ENCODE assay signal across 19 cellular contexts in the genomic region with DNA sequence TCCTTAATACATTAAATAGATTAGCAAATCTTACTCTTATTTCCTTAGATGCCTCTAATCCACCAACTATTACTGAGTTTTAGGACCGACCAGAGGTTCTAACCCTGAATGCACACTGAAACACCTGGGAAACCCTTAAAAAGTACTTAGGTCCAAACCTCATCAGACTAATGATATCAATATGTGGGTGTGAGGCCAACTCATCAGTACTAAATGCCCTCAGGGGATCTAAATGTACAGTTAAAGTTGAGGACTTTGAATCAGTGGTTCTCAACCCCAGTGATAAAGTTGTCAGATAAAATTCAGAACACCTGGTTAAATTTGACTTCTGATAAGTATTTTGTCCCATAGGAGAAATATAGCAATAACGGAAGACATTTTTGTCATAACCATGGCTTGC. TPM values are rescaled to one million over a fixed set of nuclear protein-coding genes. Genes with fewer than 3 reads are reported as not detected.
DNase-seq lines count a peak whose midpoint lies in the region; ATAC-seq, FAIRE-seq and TF ChIP-seq lines count a peak whose summit lies in the region.
"Had no signal": no experiment of that assay in that cellular context is flagged by ENCODE, and none has a peak within 500 bp of the region (broad histone marks: within the 10 kb centered on the region; RNA-seq: fewer than 3 reads in every experiment).

No MANE protein-coding gene starts in this region.

- peak overlapping the region; percentile 86 for H3K27ac Mint-ChIP-seq in memory B cell
- H3K27ac Mint-ChIP-seq: HFFc6 had no signal

- TF ChIP-seq CTCF in RWPE2 (IDR thresholded peaks at IDR 0.05; ENCODE audit: poor library complexity, severe bottlenecking) (no peak), endothelial cell of umbilical vein (IDR thresholded peaks at IDR 0.05; ENCODE audit: extremely low read depth in 1 of 2, insufficient read depth in 1 of 2, low read depth in 1 of 2, low read length in 2 of 2) (no peak), osteoblast (IDR thresholded peaks at IDR 0.05; ENCODE audit: extremely low read depth, low read depth, low read length) (no peak), colonic mucosa (IDR thresholded peaks at IDR 0.05) (no peak), Peyer's patch (IDR thresholded peaks at IDR 0.05) (no peak)

- H3K9me3 ChIP-seq in GM23248 (ENCODE audit: low read depth) (no peaks in the 10 kb centered on the region), RWPE2 (ENCODE audit: severe bottlenecking) (no peaks in the 10 kb centered on the region), endothelial cell of umbilical vein (replicated peaks; ENCODE audit: control insufficient read depth, insufficient read depth, low read length) (no peaks in the 10 kb centered on the region), osteoblast (ENCODE audit: low read depth, low read length) (no peaks in the 10 kb centered on the region), colonic mucosa (no peaks in the 10 kb centered on the region), Peyer's patch (no peaks in the 10 kb centered on the region)
- H3K9me3 ChIP-seq: A549, BE2C had no signal

- no TSS peak for BruUV-seq in endothelial cell of umbilical vein (replicated peaks; lab: Mats Ljungman, UMichigan)

- H3K4me3 ChIP-seq in GM23248 = no peak overlapping the region
- no peak overlapping the region for H3K4me3 ChIP-seq in RWPE2 (ENCODE audit: severe bottlenecking)
- H3K4me3 ChIP-seq in endothelial cell of umbilical vein (replicated peaks in 1 of 3; ENCODE audit: insufficient read depth in 1 of 3, low read depth in 1 of 3, low read length in 3 of 3) = no peak overlapping the region
- H3K4me3 ChIP-seq in osteoblast (ENCODE audit: insufficient read depth, low read length) = no peak overlapping the region
- H3K4me3 ChIP-seq in colonic mucosa = no peak overlapping the region
- no peak overlapping the region for H3K4me3 ChIP-seq in Peyer's patch
- H3K4me3 ChIP-seq: A549 had no signal

- in situ Hi-C loops in GM23248 (cut with MboI) = loop anchor here (25.0 kb wide), 2 partner anchors 229 to 929 kb away; partner anchors contain the start of genes EPC2 and LYPD6

- intact Hi-C loops in endothelial cell of umbilical vein (cut with micrococcal nuclease) = loop anchor here (10.0 kb wide), 3 partner anchors 922 to 1668 kb away; partner anchors contain the start of gene EPC2
- intact Hi-C loops in colonic mucosa (cut with DNase I) = loop anchor here (5.0 kb wide), 1 partner anchor 234 kb away; the partner anchor contains the start of gene LYPD6

- H3K9me3 Mint-ChIP-seq in memory B cell = no peaks in the 10 kb centered on the region
- H3K9me3 Mint-ChIP-seq: CD4-positive, alpha-beta memory T cell; HFFc6 had no signal

- peaks cover 43% of the 10 kb centered on the region for H3K36me3 ChIP-seq in GM23248 (ENCODE audit: low read depth)
- H3K36me3 ChIP-seq in RWPE2 (ENCODE audit: low read depth) = peaks cover 57% of the 10 kb centered on the region
- H3K36me3 ChIP-seq in endothelial cell of umbilical vein (ENCODE audit: control insufficient read depth in 2 of 2, extremely low read depth in 1 of 2, insufficient read depth in 2 of 2, low read length in 2 of 2) = peaks cover 2 to 14% of the 10 kb centered on the region in 2 experiments
- H3K36me3 ChIP-seq in osteoblast (ENCODE audit: insufficient read depth, low read length) = peaks cover 45% of the 10 kb centered on the region
- peaks cover 5% of the 10 kb centered on the region for H3K36me3 ChIP-seq in colonic mucosa
- peaks cover 0 to 37% (median 0%) of the 10 kb centered on the region in 3 donors for H3K36me3 ChIP-seq in Peyer's patch

- POLR2A ChIA-PET in endothelial cell of umbilical vein (lab: Charles Lee) = interaction anchor here (0.6 kb wide), 1 partner anchor 1740 kb away, joined by 5 read pairs; no protein-coding TSS in a partner anchor

- no peaks in the 10 kb centered on the region for H3K4me1 Mint-ChIP-seq in memory B cell

- H3K9ac ChIP-seq in GM23248 (no peak overlapping the region), endothelial cell of umbilical vein (replicated peaks; ENCODE audit: extremely low read depth, insufficient read depth, low read length) (no peak overlapping the region), colonic mucosa (ENCODE audit: low read depth in 2 of 2, low read length in 2 of 2) (no peak overlapping the region)

- H3K9me1 ChIP-seq in endothelial cell of umbilical vein (replicated peaks; ENCODE audit: control insufficient read depth, extremely low read depth, insufficient read depth, low read length) = no peaks in the 10 kb centered on the region

- no peak overlapping the region for H2AFZ ChIP-seq in GM23248
- no peak overlapping the region for H2AFZ ChIP-seq in endothelial cell of umbilical vein (ENCODE audit: low read depth, low read length)
- H2AFZ ChIP-seq in osteoblast (ENCODE audit: low read length) = no peak overlapping the region

- no peak for FAIRE-seq in endothelial cell of umbilical vein (lab: Jason Lieb, UNC)
- FAIRE-seq: A549, GM12892, H1 had no signal

- H3K4me1 ChIP-seq in GM23248 (ENCODE audit: insufficient read depth) (peaks cover 15% of the 10 kb centered on the region), RWPE2 (ENCODE audit: insufficient read depth, poor library complexity, severe bottlenecking) (no peaks in the 10 kb centered on the region), endothelial cell of umbilical vein (ENCODE audit: control insufficient read depth, extremely low read depth, insufficient read depth, low read length) (peaks cover 13% of the 10 kb centered on the region), osteoblast (ENCODE audit: insufficient read depth, low read length) (peaks cover 12% of the 10 kb centered on the region), colonic mucosa (no peaks in the 10 kb centered on the region), Peyer's patch (peaks cover 0 to 9% (median 0%) of the 10 kb centered on the region in 4 donors)
- H3K4me1 ChIP-seq: BE2C had no signal

- H3K9me2 ChIP-seq in GM23248 (ENCODE audit: insufficient read depth) = no peaks in the 10 kb centered on the region

- H3F3A ChIP-seq in GM23248 (ENCODE audit: insufficient read depth) = peaks cover 62% of the 10 kb centered on the region

- no peak for TF ChIP-seq POLR2A in endothelial cell of umbilical vein (IDR thresholded peaks at IDR 0.05; ENCODE audit: low read depth, low read length)
- no peak for TF ChIP-seq POLR2A in Peyer's patch (IDR thresholded peaks at IDR 0.05)

- H3K27ac ChIP-seq in GM23248 = no peak overlapping the region
- no peak overlapping the region for H3K27ac ChIP-seq in RWPE2 (ENCODE audit: poor library complexity, severe bottlenecking)
- no peak overlapping the region for H3K27ac ChIP-seq in endothelial cell of umbilical vein (ENCODE audit: insufficient read depth, low read depth, low read length)
- no peak overlapping the region for H3K27ac ChIP-seq in osteoblast (ENCODE audit: low read depth, low read length)
- H3K27ac ChIP-seq in colonic mucosa = no peak overlapping the region
- H3K27ac ChIP-seq in Peyer's patch = no peak overlapping the region
- H3K27ac ChIP-seq: A549, C4-2B had no signal

- no peaks in the 10 kb centered on the region for H3K27me3 Mint-ChIP-seq in memory B cell
- H3K27me3 Mint-ChIP-seq: CD4-positive, alpha-beta memory T cell had no signal

- H3K27me3 ChIP-seq in GM23248 (replicated peaks; ENCODE audit: insufficient read depth) = no peaks in the 10 kb centered on the region
- H3K27me3 ChIP-seq in RWPE2 (ENCODE audit: insufficient read depth, poor library complexity, severe bottlenecking) = no peaks in the 10 kb centered on the region
- H3K27me3 ChIP-seq in endothelial cell of umbilical vein (ENCODE audit: control insufficient read depth in 2 of 2, insufficient read depth in 2 of 2, low read length in 2 of 2) = no peaks in the 10 kb centered on the region
- no peaks in the 10 kb centered on the region for H3K27me3 ChIP-seq in osteoblast (ENCODE audit: insufficient read depth, low read length)
- no peaks in the 10 kb centered on the region for H3K27me3 ChIP-seq in colonic mucosa
- no peaks in the 10 kb centered on the region for H3K27me3 ChIP-seq in Peyer's patch
- H3K27me3 ChIP-seq: BE2C had no signal

- H3K4me3 Mint-ChIP-seq in memory B cell = no peak overlapping the region
- H3K4me3 Mint-ChIP-seq: CD4-positive, alpha-beta memory T cell; HFFc6 had no signal

- ATAC-seq in RWPE2 (ENCODE audit: low read depth) = peak; percentile 31; the same call in 2 of the 3 replicates
- ATAC-seq in memory B cell (ENCODE audit: low read depth) = no peak
- ATAC-seq: A549 had no signal

- 53 to 58% methylated on average over 2 of the region's 2 CpGs for WGBS in GM23248 (ENCODE audit: low coverage in 1 of 2, low lambda C conversion rate in 2 of 2, missing lambda C conversion rate in 2 of 2), 2 experiments

- dilution Hi-C loops in endothelial cell of umbilical vein (cut with MboI; ENCODE audit: extremely low pct_ligation_motif_present, low sequenced_read_pairs) = no loop called here

- DNase-seq in GM23248 (peak; percentile 26), RWPE2 (ENCODE audit: low spot score) (no peak), endothelial cell of umbilical vein (ENCODE audit: low read depth, low spot score) (no peak), memory B cell (ENCODE audit: low spot score in 2 of 2) (no peak), osteoblast (ENCODE audit: insufficient read length, low spot score, missing footprints) (no peak), colonic mucosa (no peak), Peyer's patch (no peak)
- DNase-seq: BE2C; CD4-positive, alpha-beta memory T cell; DMS153; DMS79 treated with DMSO at 0.1 percent for 48 hours; EL; GDM1; HCEC 1CT; HFFc6 had no signal

- CTCF ChIA-PET in endothelial cell of umbilical vein (lab: Charles Lee) = interaction anchor here (1.2 to 1.9 kb wide), 2 partner anchors 550 to 1672 kb away, joined by 3 to 11 read pairs; no protein-coding TSS in a partner anchor

- no peaks in the 10 kb centered on the region for H4K20me1 ChIP-seq in GM23248 (ENCODE audit: insufficient read depth)
- no peaks in the 10 kb centered on the region for H4K20me1 ChIP-seq in endothelial cell of umbilical vein (replicated peaks; ENCODE audit: control insufficient read depth, extremely low read depth, insufficient read depth, low read length)
- no peaks in the 10 kb centered on the region for H4K20me1 ChIP-seq in osteoblast (ENCODE audit: insufficient read depth, low read length)

- H3K4me2 ChIP-seq in GM23248 (ENCODE audit: unreplicated experiment) = no peak overlapping the region
- peak overlapping the region; percentile 8 for H3K4me2 ChIP-seq in endothelial cell of umbilical vein (ENCODE audit: insufficient read depth, low read length)
- H3K4me2 ChIP-seq in osteoblast (ENCODE audit: insufficient read depth, low read length) = no peak overlapping the region
- H3K4me2 ChIP-seq: A549 had no signal

- H3K36me3 Mint-ChIP-seq in memory B cell = peaks cover 13% of the 10 kb centered on the region

- H3K79me2 ChIP-seq in GM23248 (ENCODE audit: insufficient read depth) (0 out of 2 replicates have a peak, but pooled peaks cover 4% of the 10 kb centered on the region), endothelial cell of umbilical vein (ENCODE audit: control insufficient read depth, insufficient read depth, low read length) (no peaks in the 10 kb centered on the region), osteoblast (ENCODE audit: insufficient read depth, low read length) (no peaks in the 10 kb centered on the region)

RNA-seq across cellular contexts. Expression of gene MMADHC, which starts 20.9 kb away (rescaled TPM):
- total RNA-seq in GM23248 (2014; rRNA removed; shearing (Covaris generic)) = 143 and 156 TPM in 2 replicates
- polyA plus RNA-seq in GM23248 (2016; fragmentation: Nextera tagmentation; extraction: Ambion mirVana) (192 and 195 TPM in 2 replicates), endothelial cell of umbilical vein (40.0 and 53.4 TPM in 2 replicates)
- total RNA-seq in endothelial cell of umbilical vein (115 and 119 TPM in 2 replicates), osteoblast (165 and 187 TPM in 2 replicates), colonic mucosa (100 to 1,000 TPM; 110 to 127 TPM), Peyer's patch (10 to 100 TPM; 35.5 to 61.6 (median 45.5) TPM)
- 72.5 and 75.3 TPM in 2 replicates for polyA plus RNA-seq in endothelial cell of umbilical vein (2011; cell fraction: cytosol; rRNA removed)
- polyA plus RNA-seq in endothelial cell of umbilical vein (2011; cell fraction: nucleus; rRNA removed) = 41.4 and 52.2 TPM in 2 replicates
- polyA plus RNA-seq in endothelial cell of umbilical vein (2012) = 124 and 189 TPM in 2 replicates
- 75.8 and 86.1 TPM in 2 replicates for polyA minus RNA-seq in endothelial cell of umbilical vein
- 40.4 TPM for polyA minus RNA-seq in endothelial cell of umbilical vein (2011; cell fraction: cytosol; rRNA and poly(A)+ RNA removed)
- polyA minus RNA-seq in endothelial cell of umbilical vein (2011; cell fraction: nucleus; rRNA and poly(A)+ RNA removed) = 48.0 and 54.8 TPM in 2 replicates
